24 cellular contexts compared by ENCODE assay signal in the genomic region with DNA sequence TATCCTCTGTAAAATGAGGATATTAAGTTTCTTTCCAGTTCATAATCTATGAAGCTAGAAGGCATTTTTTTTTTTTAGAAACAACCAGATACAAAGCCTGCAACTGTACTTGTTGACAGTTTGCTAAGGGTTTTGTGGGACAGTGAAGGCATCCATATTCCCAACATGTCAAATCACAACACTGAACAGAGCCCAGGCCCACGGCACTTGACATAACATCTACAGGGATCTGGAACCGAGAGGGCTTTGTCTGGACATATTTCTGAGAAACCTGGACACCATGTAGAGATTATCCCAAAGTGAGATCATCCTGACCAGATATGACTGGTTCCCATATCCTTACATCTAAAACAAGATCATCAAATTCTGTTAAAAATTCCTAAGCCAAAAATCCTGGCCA.
DNase-seq lines count a peak whose midpoint lies in the region; ATAC-seq, FAIRE-seq and TF ChIP-seq lines count a peak whose summit lies in the region.
"Had no signal": no experiment of that assay in that cellular context is flagged by ENCODE, and none has a peak within 500 bp of the region (broad histone marks: within the 10 kb centered on the region; RNA-seq: fewer than 3 reads in every experiment).

No MANE protein-coding gene starts in this region.

- dilution Hi-C loops in mammary epithelial cell (cut with HindIII; ENCODE audit: low sequenced_read_pairs): no loop called here

- CTCF ChIA-PET in mammary epithelial cell (lab: Charles Lee; ENCODE audit: low non-redundant PET): interaction anchor here (0.7 kb wide), 1 partner anchor 24 kb away, joined by 3 read pairs; no protein-coding TSS in a partner anchor

- in situ Hi-C loops in mammary epithelial cell (cut with MboI; ENCODE audit: low sequenced_read_pairs in 2 of 2): no loop called here

- peaks cover 7% of the 10 kb centered on the region for H3K4me1 ChIP-seq in mammary epithelial cell (ENCODE audit: insufficient read depth, low read length)
- no peaks in the 10 kb centered on the region for H3K4me1 ChIP-seq in breast epithelium
- no peaks in the 10 kb centered on the region for H3K4me1 ChIP-seq in right lobe of liver
- H3K4me1 ChIP-seq: BE2C had no signal

- H3K36me3 ChIP-seq in mammary epithelial cell (ENCODE audit: insufficient read depth, low read length): no peaks in the 10 kb centered on the region
- no peaks in the 10 kb centered on the region for H3K36me3 ChIP-seq in breast epithelium
- no peaks in the 10 kb centered on the region for H3K36me3 ChIP-seq in right lobe of liver
- H3K36me3 ChIP-seq: BE2C, BLaER1 had no signal

- no peaks in the 10 kb centered on the region for H3K79me2 ChIP-seq in mammary epithelial cell (ENCODE audit: insufficient read depth, low read length)

- no TSS peak for BruUV-seq in mammary epithelial cell (replicated peaks; lab: Mats Ljungman, UMichigan)

- TF ChIP-seq CTCF in mammary epithelial cell (conservative IDR thresholded peaks at IDR 0.05 in 1 of 2, IDR thresholded peaks at IDR 0.05 in 1 of 2; ENCODE audit: extremely low read depth in 1 of 2, insufficient read depth in 1 of 2, low read depth in 1 of 2, low read length in 2 of 2) (no peak), breast epithelium (IDR thresholded peaks at IDR 0.05) (no peak), fibroblast of villous mesenchyme (IDR thresholded peaks at IDR 0.05; ENCODE audit: insufficient read depth, low read depth, low read length) (no peak), right lobe of liver (IDR thresholded peaks at IDR 0.05) (no peak)

- no peak overlapping the region for H3K4me3 ChIP-seq in mammary epithelial cell (replicated peaks in 1 of 3; ENCODE audit: insufficient read depth in 1 of 3, low read depth in 2 of 3, low read length in 3 of 3)
- no peak overlapping the region for H3K4me3 ChIP-seq in breast epithelium
- H3K4me3 ChIP-seq in fibroblast of villous mesenchyme (ENCODE audit: low read depth, low read length): no peak overlapping the region
- H3K4me3 ChIP-seq in right lobe of liver: no peak overlapping the region
- H3K4me3 ChIP-seq: BLaER1, GM12878 had no signal

- WGBS in mammary epithelial cell (ENCODE audit: low coverage, missing lambda C conversion rate): 95% methylated on average over 2 of the region's 2 CpGs
- WGBS in right lobe of liver (ENCODE audit: insufficient coverage, low coverage, low lambda C conversion rate, missing lambda C conversion rate): 33% methylated on average over 2 of the region's 2 CpGs

- H3K9me3 ChIP-seq in mammary epithelial cell (replicated peaks; ENCODE audit: insufficient read depth, low read length) (no peaks in the 10 kb centered on the region), breast epithelium (no peaks in the 10 kb centered on the region), right lobe of liver (no peaks in the 10 kb centered on the region)
- H3K9me3 ChIP-seq: BE2C, BLaER1 had no signal

- intact Hi-C loops in mammary epithelial cell (cut with micrococcal nuclease): no loop called here
- intact Hi-C loops in breast epithelium (cut with DNase I; ENCODE audit: low total_unique reads): no loop called here
- intact Hi-C loops in right lobe of liver (cut with DNase I): no loop called here

- DNase-seq in mammary epithelial cell (no peak), breast epithelium (ENCODE audit: low spot score in 2 of 2) (no peak), fibroblast of villous mesenchyme (ENCODE audit: low read depth) (peak; percentile 77), urothelium cell line (ENCODE audit: low spot score) (no peak), right lobe of liver (no peak)
- DNase-seq: 8988T; ACHN; BE2C; CD4-positive, alpha-beta memory T cell; CD4-positive, CD25-positive, alpha-beta regulatory T cell; CD8-positive, alpha-beta memory T cell; COR-L47; DMS 273 treated with DMSO at 0.1 percent for 48 hours; DMS153; DMS53; DMS79; DND-41; EL; GDM1 had no signal

- no peak for FAIRE-seq in urothelium cell line (lab: Jason Lieb, UNC)
- FAIRE-seq: A204.1, GM12878, GM12892, GM18507 had no signal

- TF ChIP-seq POLR2A in breast epithelium (IDR thresholded peaks at IDR 0.05) (no peak), right lobe of liver (IDR thresholded peaks at IDR 0.05) (no peak)

- H3K27ac ChIP-seq in mammary epithelial cell (ENCODE audit: insufficient read depth, low read depth, low read length) (no peak overlapping the region), breast epithelium (no peak overlapping the region), right lobe of liver (no peak overlapping the region)
- H3K27ac ChIP-seq: BLaER1 had no signal

- peak overlapping the region; percentile 47 for H2AFZ ChIP-seq in mammary epithelial cell (ENCODE audit: low read depth, low read length)

- H3K27me3 ChIP-seq in mammary epithelial cell (ENCODE audit: insufficient read depth, low read length) (no peaks in the 10 kb centered on the region), breast epithelium (no peaks in the 10 kb centered on the region), right lobe of liver (no peaks in the 10 kb centered on the region)
- H3K27me3 ChIP-seq: BE2C, BLaER1 had no signal

- no peak overlapping the region for H3K9ac ChIP-seq in mammary epithelial cell (ENCODE audit: insufficient read depth, low read length)
- H3K9ac ChIP-seq: BLaER1 had no signal

- ATAC-seq in right lobe of liver: no peak
- ATAC-seq: GM12878 had no signal

- H4K20me1 ChIP-seq in mammary epithelial cell (ENCODE audit: insufficient read depth, low read length): no peaks in the 10 kb centered on the region
- H4K20me1 ChIP-seq: BLaER1 had no signal

- H3K4me2 ChIP-seq in mammary epithelial cell (ENCODE audit: insufficient read depth, low read depth, low read length): no peak overlapping the region
- H3K4me2 ChIP-seq: BLaER1 had no signal
